21 cellular contexts compared by ENCODE assay signal in the genomic region with DNA sequence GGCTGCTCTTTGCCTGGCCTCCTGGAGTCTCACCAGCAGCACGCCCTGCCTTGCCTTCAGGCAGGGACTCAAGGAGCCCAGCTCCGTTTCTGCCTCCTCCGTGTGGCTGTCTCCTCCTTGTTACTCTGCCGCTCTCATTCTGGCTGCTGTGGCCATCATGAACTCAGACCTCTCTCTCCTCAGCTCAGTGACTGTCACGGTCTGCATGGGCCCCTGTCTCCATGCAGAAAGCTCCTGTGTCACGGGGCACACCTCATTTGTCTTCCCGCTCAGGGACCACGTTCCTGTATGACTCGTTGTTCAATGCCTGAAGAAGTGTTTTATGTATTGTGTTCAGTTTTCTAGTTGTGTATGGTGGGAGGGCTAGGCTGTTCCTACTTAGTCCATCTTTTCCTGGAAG.
"Had no signal": no experiment of that assay in that cellular context is flagged by ENCODE, and none has a peak within 500 bp of the region (broad histone marks: within the 10 kb centered on the region; RNA-seq: fewer than 3 reads in every experiment).

No MANE protein-coding gene starts in this region.

- H3K36me3 ChIP-seq: brain microvascular endothelial cell, colonic mucosa, stomach, upper lobe of right lung had no signal

- H3K9me3 ChIP-seq: colonic mucosa, stomach, upper lobe of right lung had no signal

- H3K27me3 ChIP-seq: brain microvascular endothelial cell, colonic mucosa, stomach, upper lobe of right lung had no signal

- H3K9me3 Mint-ChIP-seq: activated naive CD8-positive, alpha-beta T cell treated with anti-CD3 and anti-CD28 coated beads, Interleukin-2, amount 50 U/mL, for 24 hours; endodermal cell; natural killer cell treated with Interleukin-12 subunit alpha and Interleukin-12 subunit beta and Interleukin-15 and Interleukin-18, amount 100 ng/mL, for 72 hours; T-helper 1 cell treated with Interleukin-12 subunit alpha and Interleukin-12 subunit beta and Interleukin-4 antibody, amounts not matched to agents 30 μg/mL and 1 μg/mL, for 36 hours had no signal

- H3K4me3 ChIP-seq: colonic mucosa, lung, stomach, upper lobe of right lung had no signal

- DNase-seq: activated CD4-positive, alpha-beta T cell treated with anti-CD3 and anti-CD28 coated beads, Interleukin-2, amount 50 U/mL, for 4 hours; activated naive CD8-positive, alpha-beta T cell treated with anti-CD3 and anti-CD28 coated beads, Interleukin-2, amount 50 U/mL, for 24 hours; activated T-cell treated with anti-CD3 and anti-CD28 coated beads for 4 hours; anterior cingulate cortex; brain microvascular endothelial cell; central memory CD4-positive, alpha-beta T cell; colonic mucosa; endodermal cell; foreskin fibroblast; hippocampal formation; stimulated activated CD4-positive, alpha-beta T cell treated with anti-CD3 and anti-CD28 coated beads, Interleukin-15, amount 100 ng/mL, for 24 hours; stimulated activated CD4-positive, alpha-beta T cell treated with anti-CD3 and anti-CD28 coated beads, Interleukin-2, amount 100 ng/mL, for 48 hours; stomach; upper lobe of right lung had no signal

- H3K36me3 Mint-ChIP-seq: natural killer cell treated with Interleukin-12 subunit alpha and Interleukin-12 subunit beta and Interleukin-15 and Interleukin-18, amount 100 ng/mL, for 72 hours had no signal

- H3K4me3 Mint-ChIP-seq: activated naive CD8-positive, alpha-beta T cell treated with anti-CD3 and anti-CD28 coated beads, Interleukin-2, amount 50 U/mL, for 24 hours; activated T-helper 1 cell treated with anti-CD3 and anti-CD28 coated beads, Interleukin-12 subunit alpha, Interleukin-12 subunit beta, Interleukin-2, Interleukin-4 antibody, amounts not matched to agents 30 ng/mL and 10 ng/mL and 1 ng/mL, durations not matched to agents 14 hours and 24 hours and 36 hours; endodermal cell; mesothelial cell of epicardium; natural killer cell treated with Interleukin-12 subunit alpha and Interleukin-12 subunit beta and Interleukin-15 and Interleukin-18, amount 100 ng/mL, for 72 hours; T-helper 1 cell treated with Interleukin-12 subunit alpha and Interleukin-12 subunit beta and Interleukin-4 antibody, amounts not matched to agents 30 μg/mL and 1 μg/mL, for 36 hours had no signal

- H3K27ac ChIP-seq: brain microvascular endothelial cell, colonic mucosa, epithelial cell of prostate, stomach, upper lobe of right lung had no signal

- H3K27me3 Mint-ChIP-seq: activated naive CD8-positive, alpha-beta T cell treated with anti-CD3 and anti-CD28 coated beads, Interleukin-2, amount 50 U/mL, for 24 hours; natural killer cell treated with Interleukin-12 subunit alpha and Interleukin-12 subunit beta and Interleukin-15 and Interleukin-18, amount 100 ng/mL, for 72 hours had no signal

- H3K27ac Mint-ChIP-seq: activated naive CD8-positive, alpha-beta T cell treated with anti-CD3 and anti-CD28 coated beads, Interleukin-2, amount 50 U/mL, for 24 hours; activated T-helper 1 cell treated with anti-CD3 and anti-CD28 coated beads, Interleukin-12 subunit alpha, Interleukin-12 subunit beta, Interleukin-2, Interleukin-4 antibody, amounts not matched to agents 30 ng/mL and 10 ng/mL and 1 ng/mL, durations not matched to agents 14 hours and 24 hours and 36 hours; endodermal cell; mesothelial cell of epicardium; T-helper 1 cell treated with Interleukin-12 subunit alpha and Interleukin-12 subunit beta and Interleukin-4 antibody, amounts not matched to agents 30 μg/mL and 1 μg/mL, for 36 hours had no signal

- ATAC-seq: activated naive CD8-positive, alpha-beta T cell treated with anti-CD3 and anti-CD28 coated beads, Interleukin-2, amount 50 U/mL, for 24 hours; left lobe of liver; natural killer cell treated with Interleukin-12 subunit alpha and Interleukin-12 subunit beta and Interleukin-15 and Interleukin-18, amount 100 ng/mL, for 72 hours; upper lobe of right lung had no signal

- H3K4me1 ChIP-seq: colonic mucosa, upper lobe of right lung had no signal
